In the genomic region with DNA sequence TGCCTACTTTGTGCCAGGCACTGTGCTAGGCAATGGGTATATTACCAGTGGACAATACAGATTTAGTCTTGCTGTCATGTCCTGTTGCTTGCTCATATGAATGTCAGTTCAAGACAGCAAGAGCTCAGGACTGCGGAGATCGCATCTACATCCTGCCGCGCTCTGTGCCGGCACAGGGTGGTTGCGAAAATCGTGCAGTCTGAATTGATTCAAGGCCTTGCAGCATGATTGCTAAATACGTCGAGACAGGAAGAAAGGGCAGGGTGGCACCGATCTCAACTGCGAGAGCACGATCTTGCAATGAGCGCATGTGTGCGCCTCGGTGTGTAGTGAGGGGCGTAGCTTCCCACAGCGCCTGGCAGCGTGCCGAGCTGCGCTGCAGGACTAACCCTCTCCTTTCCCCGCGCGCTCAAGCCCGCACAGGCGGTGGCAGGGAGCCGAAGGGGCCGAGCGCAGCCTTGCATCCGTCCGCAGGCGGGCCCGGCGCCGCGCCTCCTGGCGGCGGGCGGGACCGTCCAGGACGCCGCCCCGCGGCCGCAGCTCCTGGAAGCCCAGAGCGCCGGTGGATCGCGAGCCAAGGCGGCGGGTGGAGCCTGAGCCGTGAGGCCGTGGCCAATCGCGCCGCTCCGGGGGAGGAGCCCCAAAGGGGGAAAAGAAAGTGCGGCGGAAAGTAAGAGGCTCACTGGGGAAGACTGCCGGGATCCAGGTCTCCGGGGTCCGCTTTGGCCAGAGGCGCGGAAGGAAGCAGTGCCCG, we compare ENCODE assay signal across 8 cellular contexts. TPM values are rescaled to one million over a fixed set of nuclear protein-coding genes. Genes with fewer than 3 reads are reported as not detected.
A peak's percentile ranks its signal among the peaks of the same experiment; 100 is the strongest.
DNase-seq lines count a peak whose midpoint lies in the region; ATAC-seq and TF ChIP-seq lines count a peak whose summit lies in the region.

A gene with protein sequence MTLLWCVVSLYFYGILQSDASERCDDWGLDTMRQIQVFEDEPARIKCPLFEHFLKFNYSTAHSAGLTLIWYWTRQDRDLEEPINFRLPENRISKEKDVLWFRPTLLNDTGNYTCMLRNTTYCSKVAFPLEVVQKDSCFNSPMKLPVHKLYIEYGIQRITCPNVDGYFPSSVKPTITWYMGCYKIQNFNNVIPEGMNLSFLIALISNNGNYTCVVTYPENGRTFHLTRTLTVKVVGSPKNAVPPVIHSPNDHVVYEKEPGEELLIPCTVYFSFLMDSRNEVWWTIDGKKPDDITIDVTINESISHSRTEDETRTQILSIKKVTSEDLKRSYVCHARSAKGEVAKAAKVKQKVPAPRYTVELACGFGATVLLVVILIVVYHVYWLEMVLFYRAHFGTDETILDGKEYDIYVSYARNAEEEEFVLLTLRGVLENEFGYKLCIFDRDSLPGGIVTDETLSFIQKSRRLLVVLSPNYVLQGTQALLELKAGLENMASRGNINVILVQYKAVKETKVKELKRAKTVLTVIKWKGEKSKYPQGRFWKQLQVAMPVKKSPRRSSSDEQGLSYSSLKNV (plus strand): TSS at position 677 of the 754 bp plus-strand sequence. CDS start 50,205 bp downstream, outside the sequence.

- TF ChIP-seq CTCF in BJ (IDR thresholded peaks at IDR 0.05; ENCODE audit: insufficient read depth, low read depth, low read length) (peak; percentile 7; the same call in 1 of the 2 replicates), lower leg skin (IDR thresholded peaks at IDR 0.05) (peak in 1 of 3 donors; percentile 14)

- POLR2A ChIA-PET in BJ (lab: Charles Lee), result no interaction called here

- no peak for TF ChIP-seq POLR2A in lower leg skin (IDR thresholded peaks at IDR 0.05)

- ATAC-seq in HG03439 (IDR thresholded peaks at IDR 0.05; ENCODE audit: unreplicated experiment), result peak; percentile 99

- DNase-seq in BJ (ENCODE audit: low read depth), result peak; percentile 65
- DNase-seq in GM19238 (ENCODE audit: insufficient read length, low spot score), result peak; percentile 85
- peak; percentile 75 for DNase-seq in NCI-H526 treated with DMSO at 0.1 percent for 48 hours (lab: John Stamatoyannopoulos, UW)
- DNase-seq in activated CD4-positive, alpha-beta T cell treated with anti-CD3 and anti-CD28 coated beads, Interleukin-2, amount 50 U/mL, for 4 hours, result peak; percentile 78 to 79
- DNase-seq in dermis microvascular lymphatic vessel endothelial cell (ENCODE audit: low read depth in 2 of 2), result peak; percentile 31 to 87
- DNase-seq in lower leg skin (ENCODE audit: low spot score in 2 of 2), result peak; percentile 87 to 98
- peak; percentile 81 to 84 for DNase-seq in stimulated activated CD4-positive, alpha-beta T cell treated with anti-CD3 and anti-CD28 coated beads, Interleukin-4, amount 100 ng/mL, for 4 hours

- H3K4me3 ChIP-seq in BJ (ENCODE audit: low read depth, low read length) (peak within 1 kb of the TSS; percentile 57), lower leg skin (ENCODE audit: low read depth, poor library complexity, severe bottlenecking) (peak within 1 kb of the TSS; percentile 64)

- CTCF ChIA-PET in BJ (lab: Yijun Ruan, JAX), result interaction anchor here (0.6 to 3.8 kb wide), 7 partner anchors 9 to 191 kb away, joined by 3 to 25 read pairs (median 4); no protein-coding TSS in a partner anchor

- 0 to 1% methylated on average over 46 to 48 of the region's 64 CpGs for WGBS in lower leg skin, 2 donors

- intact Hi-C loops in lower leg skin (cut with DNase I; ENCODE audit: low total_unique reads), result no loop called here

- H3K27me3 ChIP-seq in BJ (ENCODE audit: control insufficient read depth, insufficient read depth, low read length), result no peaks in the 10 kb centered on the region

- no peaks in the 10 kb centered on the region for H3K36me3 ChIP-seq in BJ (ENCODE audit: control insufficient read depth, insufficient read depth, low read length)

RNA-seq across cellular contexts. Expression of the gene that starts here (rescaled TPM):
- polyA plus RNA-seq in BJ (2011; rRNA removed), result 8.6 and 9.0 TPM in 2 replicates
- 5.7 and 10.2 TPM in 2 replicates for polyA minus RNA-seq in BJ (2011; rRNA and poly(A)+ RNA removed)
- total RNA-seq in dermis microvascular lymphatic vessel endothelial cell (1.9 and 2.1 TPM in 2 replicates), lower leg skin (10 to 100 TPM; 18.5 to 37.7 (median 23.9) TPM)

Comparison
In these comparisons a context has a peak if more than half of its experiments do, and no peak if none do; other contexts are left out.
1. Peak in every context shown above with its lines: DNase-seq, ATAC-seq and H3K4me3 ChIP-seq.